Comparison of ENCODE assay signal across 17 cellular contexts in the genomic region with DNA sequence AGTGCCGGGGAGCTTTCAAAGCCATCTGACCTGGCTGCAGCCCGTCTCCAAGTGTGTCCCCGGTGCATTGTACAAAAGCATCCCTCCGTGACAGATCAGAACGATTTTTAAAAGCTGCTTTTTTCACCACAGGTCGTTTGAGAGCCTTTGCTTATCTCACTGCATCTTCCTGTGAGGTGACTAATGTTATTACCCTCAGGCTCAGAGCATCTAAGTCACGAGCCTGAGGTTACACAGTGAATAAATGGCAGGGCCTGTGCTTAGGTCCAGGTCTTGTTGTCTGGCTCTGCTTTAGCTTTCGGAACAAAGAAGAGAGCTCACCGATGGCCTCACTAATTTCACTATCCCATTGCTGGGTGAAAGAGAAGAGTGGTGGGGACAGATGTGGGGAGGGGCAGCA.
"Had no signal": no experiment of that assay in that cellular context is flagged by ENCODE, and none has a peak within 500 bp of the region (broad histone marks: within the 10 kb centered on the region; RNA-seq: fewer than 3 reads in every experiment).

No MANE protein-coding gene starts in this region.

- H3K9me3 ChIP-seq: neutrophil, tibial nerve had no signal

- H3K36me3 ChIP-seq: neutrophil, WERI-Rb-1 had no signal

- DNase-seq: activated CD4-positive, alpha-beta T cell treated with anti-CD3 and anti-CD28 coated beads for 36 hours; activated CD8-positive, alpha-beta memory T cell treated with anti-CD3 and anti-CD28 coated beads, Interleukin-2, amount 50 U/mL, for 48 hours; activated CD8-positive, alpha-beta T cell treated with anti-CD3 and anti-CD28 coated beads, Interleukin-2, amount 10 ng/mL, durations not matched to agents 7 days and 5 days; activated naive CD4-positive, alpha-beta T cell treated with anti-CD3 and anti-CD28 coated beads for 36 hours; cortex of kidney; glutamatergic neuron; immature natural killer cell; left cardiac atrium; naive thymus-derived CD4-positive, alpha-beta T cell; T-helper 9 cell; WERI-Rb-1 had no signal

- H3K36me3 Mint-ChIP-seq: immature natural killer cell; naive thymus-derived CD4-positive, alpha-beta T cell; stimulated activated effector memory CD8-positive, alpha-beta T cell treated with anti-CD3 and anti-CD28 coated beads, Interleukin-12 subunit alpha, Interleukin-12 subunit beta, amount 100 ng/mL, for 72 hours had no signal

- H3K4me3 ChIP-seq: lung, tibial nerve had no signal

- FAIRE-seq: astrocyte had no signal

- H3K27me3 ChIP-seq: neutrophil, tibial nerve had no signal

- H3K4me1 ChIP-seq: tibial nerve had no signal

- H3K27ac Mint-ChIP-seq: activated CD4-positive, alpha-beta T cell treated with anti-CD3 and anti-CD28 coated beads for 36 hours; activated CD8-positive, alpha-beta T cell treated with anti-CD3 and anti-CD28 coated beads, Interleukin-2, amount 10 ng/mL, durations not matched to agents 7 days and 5 days; activated naive CD4-positive, alpha-beta T cell treated with anti-CD3 and anti-CD28 coated beads for 36 hours; immature natural killer cell; naive thymus-derived CD4-positive, alpha-beta T cell; stimulated activated effector memory CD8-positive, alpha-beta T cell treated with anti-CD3 and anti-CD28 coated beads, Interleukin-12 subunit alpha, Interleukin-12 subunit beta, amount 100 ng/mL, for 72 hours had no signal

- H3K4me1 Mint-ChIP-seq: activated CD4-positive, alpha-beta T cell treated with anti-CD3 and anti-CD28 coated beads for 36 hours; central memory CD8-positive, alpha-beta T cell; immature natural killer cell had no signal

- H3K27me3 Mint-ChIP-seq: activated CD4-positive, alpha-beta T cell treated with anti-CD3 and anti-CD28 coated beads for 36 hours; naive thymus-derived CD4-positive, alpha-beta T cell had no signal

- H3K4me3 Mint-ChIP-seq: activated CD4-positive, alpha-beta T cell treated with anti-CD3 and anti-CD28 coated beads for 36 hours; activated CD8-positive, alpha-beta T cell treated with anti-CD3 and anti-CD28 coated beads, Interleukin-2, amount 10 ng/mL, durations not matched to agents 7 days and 5 days; activated naive CD4-positive, alpha-beta T cell treated with anti-CD3 and anti-CD28 coated beads for 36 hours; central memory CD8-positive, alpha-beta T cell; immature natural killer cell; naive thymus-derived CD4-positive, alpha-beta T cell; stimulated activated effector memory CD8-positive, alpha-beta T cell treated with anti-CD3 and anti-CD28 coated beads, Interleukin-12 subunit alpha, Interleukin-12 subunit beta, amount 100 ng/mL, for 72 hours had no signal

- H3K27ac ChIP-seq: neutrophil, tibial nerve, WERI-Rb-1 had no signal

- H3K9me3 Mint-ChIP-seq: activated naive CD4-positive, alpha-beta T cell treated with anti-CD3 and anti-CD28 coated beads for 36 hours; immature natural killer cell had no signal
